ENCODE assay signal across 1 cellular context in genomic region chr11:97498891-97499290, GRCh38.
TF ChIP-seq lines count a peak whose summit lies in the region.

No MANE protein-coding gene starts in this region.

TF ChIP-seq in HepG2, 621 proteins besides CTCF, POLR2A, EP300 and RAD21:
- TF ChIP-seq KDM5B (CRISPR knock-in tag; IDR thresholded peaks at IDR 0.05; ENCODE audit: borderline replicate concordance): no peak
- TF ChIP-seq ZNF317 (CRISPR knock-in tag; IDR thresholded peaks at IDR 0.05): peak; percentile 86
